13 cellular contexts compared by ENCODE assay signal in genomic region chr15:60376677-60377095, GRCh38. TPM values are rescaled to one million over a fixed set of nuclear protein-coding genes. Genes with fewer than 3 reads are reported as not detected.
DNase-seq lines count a peak whose midpoint lies in the region; ATAC-seq and TF ChIP-seq lines count a peak whose summit lies in the region.
"Had no signal": no experiment of that assay in that cellular context is flagged by ENCODE, and none has a peak within 500 bp of the region (broad histone marks: within the 10 kb centered on the region; RNA-seq: fewer than 3 reads in every experiment).

No MANE protein-coding gene starts in this region.

- POLR2A ChIA-PET in WTC11 (lab: Charles Lee): no interaction called here

- H3K36me3 Mint-ChIP-seq in WTC11 (peaks cover 2% of the 10 kb centered on the region; the same call in 1 of the 2 replicates), type B pancreatic cell (peaks cover 49% of the 10 kb centered on the region)

- no peaks in the 10 kb centered on the region for H3K27me3 ChIP-seq in lung (ENCODE audit: control insufficient read depth, insufficient read depth)

- H3K27me3 Mint-ChIP-seq in WTC11 (ENCODE audit: low read depth) (peaks cover 4% of the 10 kb centered on the region), type B pancreatic cell (no peaks in the 10 kb centered on the region)
- H3K27me3 Mint-ChIP-seq: stimulated activated naive CD8-positive, alpha-beta T cell treated with anti-CD3 and anti-CD28 coated beads, Interleukin-15, amount 100 ng/mL, for 72 hours had no signal

- H3K27ac Mint-ChIP-seq in WTC11 (0 out of 2 replicates have a peak overlapping the region, but pooled peaks have one; percentile 30), type B pancreatic cell (peak overlapping the region; percentile 90)

- peaks cover 16 to 30% of the 10 kb centered on the region in 2 donors for H3K36me3 ChIP-seq in lung (ENCODE audit: control insufficient read depth in 2 of 2, insufficient read depth in 2 of 2, low read length in 2 of 2)

- WGBS in lung, 2 donors: 79 to 87% methylated on average over 12 of the region's 12 CpGs

- H3K27ac ChIP-seq in lung (ENCODE audit: low read depth in 1 of 2, low read length in 1 of 2): peak overlapping the region in 1 of 2 donors; percentile 57
- H3K27ac ChIP-seq: 22Rv1 had no signal

- CTCF ChIA-PET in WTC11 (lab: Charles Lee): interaction anchor here (1.3 kb wide), 1 partner anchor 17 kb away, joined by 6 read pairs; no protein-coding TSS in a partner anchor

- H3K4me3 Mint-ChIP-seq in WTC11: no peak overlapping the region
- no peak overlapping the region for H3K4me3 Mint-ChIP-seq in type B pancreatic cell
- H3K4me3 Mint-ChIP-seq: stimulated activated naive CD8-positive, alpha-beta T cell treated with anti-CD3 and anti-CD28 coated beads, Interleukin-15, amount 100 ng/mL, for 72 hours had no signal

- TF ChIP-seq POLR2A in GM18505 (IDR thresholded peaks at IDR 0.05; ENCODE audit: borderline replicate concordance, extremely low read depth, insufficient read depth, insufficient read length): no peak

- no peaks in the 10 kb centered on the region for H3K9me3 Mint-ChIP-seq in WTC11
- no peaks in the 10 kb centered on the region for H3K9me3 Mint-ChIP-seq in type B pancreatic cell
- H3K9me3 Mint-ChIP-seq: stimulated activated naive CD8-positive, alpha-beta T cell treated with anti-CD3 and anti-CD28 coated beads, Interleukin-15, amount 100 ng/mL, for 72 hours had no signal

- DNase-seq in DMS153 (lab: John Stamatoyannopoulos, UW) (peak; percentile 30), DMS153 treated with DMSO at 0.1 percent for 48 hours (lab: John Stamatoyannopoulos, UW; ENCODE audit: unreplicated experiment) (no peak), WTC11 (ENCODE audit: low spot score) (no peak), lung (ENCODE audit: low spot score) (peak; percentile 36), type B pancreatic cell (ENCODE audit: extremely low spot score, unreplicated experiment) (peak; percentile 44), DMS114 treated with DMSO at 0.1 percent for 48 hours (lab: John Stamatoyannopoulos, UW; ENCODE audit: unreplicated experiment) (no peak)
- DNase-seq: activated CD4-positive, alpha-beta T cell treated with anti-CD3 and anti-CD28 coated beads, Interleukin-2, amount 50 U/mL, for 48 hours; activated naive CD4-positive, alpha-beta T cell treated with Interleukin-2 at 50 U/mL for 16 hours; posterior cingulate gyrus; stimulated activated naive CD8-positive, alpha-beta T cell treated with anti-CD3 and anti-CD28 coated beads, Interleukin-15, amount 100 ng/mL, for 72 hours had no signal

- ATAC-seq in WTC11: no peak
- ATAC-seq in lung (ENCODE audit: insufficient read depth, low FRiP score): no peak
- ATAC-seq in GM18505 (IDR thresholded peaks at IDR 0.05; ENCODE audit: unreplicated experiment): no peak
- ATAC-seq in HG03565 (IDR thresholded peaks at IDR 0.05; ENCODE audit: unreplicated experiment): no peak
- ATAC-seq: stimulated activated naive CD8-positive, alpha-beta T cell treated with anti-CD3 and anti-CD28 coated beads, Interleukin-15, amount 100 ng/mL, for 72 hours had no signal

- TF ChIP-seq CTCF in WTC11 (IDR thresholded peaks at IDR 0.05) (no peak), lung (IDR thresholded peaks at IDR 0.05; ENCODE audit: control extremely low read depth, extremely low read depth) (no peak), type B pancreatic cell (conservative IDR thresholded peaks at IDR 0.05) (no peak)

- H3K4me3 ChIP-seq in lung: no peak overlapping the region

- no peaks in the 10 kb centered on the region for H3K9me3 ChIP-seq in lung (ENCODE audit: control insufficient read depth in 2 of 2, insufficient read depth in 1 of 2, low read length in 1 of 2)

- H3K4me1 Mint-ChIP-seq in WTC11: peaks cover 29% of the 10 kb centered on the region
- H3K4me1 Mint-ChIP-seq in type B pancreatic cell (ENCODE audit: unreplicated experiment): peaks cover 60% of the 10 kb centered on the region

- peaks cover 14 to 43% of the 10 kb centered on the region in 2 donors for H3K4me1 ChIP-seq in lung (ENCODE audit: control insufficient read depth in 2 of 2, insufficient read depth in 2 of 2, low read length in 2 of 2)

TF ChIP-seq in WTC11, 78 proteins besides CTCF, POLR2A, EP300 and RAD21:
- no peak for TF ChIP-seq ATF6 (CRISPR knock-in tag; IDR thresholded peaks at IDR 0.05)
- TF ChIP-seq USF1 (CRISPR knock-in tag; IDR thresholded peaks at IDR 0.05): no peak
- TF ChIP-seq ZNF512 (CRISPR knock-in tag; IDR thresholded peaks at IDR 0.05; ENCODE audit: borderline replicate concordance): no peak

RNA-seq across cellular contexts. Expression of gene ANXA2, which starts 21.1 kb away (rescaled TPM):
- total RNA-seq in WTC11 (2021) (116 to 152 TPM (median 119 TPM) in 3 replicates), lung (1,000 to 10,000 TPM in 1 of 2 donors, 100 to 1,000 TPM in 1; 851 to 1,294 TPM), type B pancreatic cell (ENCODE audit: low replicate concordance) (493 and 1,531 TPM in 2 replicates)
- 1,000 to 10,000 TPM; 1,147 to 1,195 TPM for polyA plus RNA-seq in lung

Comparison
In these comparisons a context has a peak if more than half of its experiments do, and no peak if none do; other contexts are left out.
1. DNase-seq: peak in DMS153 (single experiment), lung (single experiment) and type B pancreatic cell (single experiment); none in DMS153 treated with DMSO at 0.1 percent for 48 hours (single experiment), WTC11 (single experiment) and DMS114 treated with DMSO at 0.1 percent for 48 hours (single experiment).